In genomic region chr7:100826546-100827329, GRCh38 we compare ENCODE assay signal across 8 cellular contexts. TPM values are rescaled to one million over a fixed set of nuclear protein-coding genes. Genes with fewer than 3 reads are reported as not detected.
A peak's percentile ranks its signal among the peaks of the same experiment; 100 is the strongest.
DNase-seq lines count a peak whose midpoint lies in the region; TF ChIP-seq lines count a peak whose summit lies in the region.

No MANE protein-coding gene starts in this region.

- peaks cover 34% of the 10 kb centered on the region for H3K4me1 Mint-ChIP-seq in brain

- peaks cover 25 to 74% (median 51%) of the 10 kb centered on the region in 4 donors for H3K4me1 ChIP-seq in liver (ENCODE audit: control insufficient read depth in 4 of 4, insufficient read depth in 4 of 4, low read length in 3 of 4)
- H3K4me1 ChIP-seq in tibial artery = peaks cover 0 to 22% (median 15%) of the 10 kb centered on the region in 4 donors

- peaks cover 13% of the 10 kb centered on the region for H3K27me3 Mint-ChIP-seq in brain

- TF ChIP-seq RAD21 in liver (IDR thresholded peaks at IDR 0.05) = no peak

- TF ChIP-seq CTCF in brain (conservative IDR thresholded peaks at IDR 0.05) (no peak), liver (IDR thresholded peaks at IDR 0.05; ENCODE audit: low read depth, low read length, missing input control) (no peak), tibial artery (IDR thresholded peaks at IDR 0.05) (no peak)

- peak overlapping the region; percentile 52 to 82 for H3K9ac ChIP-seq in liver (ENCODE audit: low read depth in 1 of 2, low read length in 2 of 2)

- peaks cover 0 to 4% (median 2%) of the 10 kb centered on the region in 5 experiments for H3K9me3 Mint-ChIP-seq in brain

- H3K36me3 ChIP-seq in liver (ENCODE audit: control insufficient read depth in 4 of 4, insufficient read depth in 3 of 4, low read depth in 1 of 4, low read length in 3 of 4) (peaks cover 0 to 12% (median 8%) of the 10 kb centered on the region in 4 donors), tibial artery (peaks cover 0 to 24% (median 11%) of the 10 kb centered on the region in 3 donors)

- peak overlapping the region; percentile 85 to 93 (median 91) for H3K27ac Mint-ChIP-seq in brain

- H3K27me3 ChIP-seq in liver (ENCODE audit: control insufficient read depth in 4 of 4, insufficient read depth in 4 of 4, low read length in 3 of 4) = no peaks in the 10 kb centered on the region
- H3K27me3 ChIP-seq in tibial artery = peaks cover 0 to 73% of the 10 kb centered on the region in 2 donors

- H3K27ac ChIP-seq in liver (ENCODE audit: low read depth in 1 of 2, low read length in 2 of 2) = peak overlapping the region; percentile 71 to 87
- no peak overlapping the region for H3K27ac ChIP-seq in tibial artery

- under 1% methylated on average over 69 of the region's 69 CpGs for WGBS in liver

- no peaks in the 10 kb centered on the region for H3K9me3 ChIP-seq in liver (ENCODE audit: control insufficient read depth in 4 of 4, low read length in 3 of 4)
- no peaks in the 10 kb centered on the region for H3K9me3 ChIP-seq in tibial artery

- peaks cover 10% of the 10 kb centered on the region for H3K36me3 Mint-ChIP-seq in brain

- intact Hi-C loops in tibial artery (cut with DNase I; ENCODE audit: low total_unique reads) = no loop called here

- peak; percentile 27 for DNase-seq in activated T-cell treated with anti-CD3 and anti-CD28 coated beads, Interleukin-2, amount 50 U/mL, for 1 hour
- DNase-seq in activated T-cell treated with anti-CD3 and anti-CD28 coated beads for 4 hours (no peak), tibial artery (no peak), NCI-H2171 (lab: John Stamatoyannopoulos, UW) (no peak), NCI-H774 (lab: John Stamatoyannopoulos, UW) (no peak), CD1c-positive myeloid dendritic cell (ENCODE audit: extremely low spot score) (no peak)

- H3K4me3 Mint-ChIP-seq in brain = peak overlapping the region; percentile 87 to 98 (median 94)

- H3K4me3 ChIP-seq in liver (ENCODE audit: low read depth in 1 of 3, low read length in 3 of 3) (peak overlapping the region; percentile 75 to 91 (median 90)), tibial artery (peak overlapping the region; percentile 48 to 57)

TF ChIP-seq in liver, 16 proteins besides CTCF, POLR2A, EP300 and RAD21:
- TF ChIP-seq GABPA (IDR thresholded peaks at IDR 0.05 in 1 of 2, conservative IDR thresholded peaks at IDR 0.05 in 1 of 2) = no peak
TF ChIP-seq in liver: peak in this region for 0.

RNA-seq across cellular contexts. Expression of gene EPHB4, which starts 0.6 kb away (rescaled TPM):
- polyA plus RNA-seq in brain (ENCODE audit: insufficient read depth, low read depth, low replicate concordance) (3.0 TPM), liver (10 to 100 TPM; 14.4 to 51.3 TPM)
- total RNA-seq in liver = 10 to 100 TPM; 48.6 to 53.0 TPM

RNA-seq across cellular contexts. Expression of gene SLC12A9, which starts 25.8 kb away (rescaled TPM):
- polyA plus RNA-seq in brain (ENCODE audit: insufficient read depth, low read depth, low replicate concordance) (15.7 TPM), liver (1 to 10 TPM; 1.8 to 8.4 TPM)
- 10 to 100 TPM; 10.5 to 17.2 TPM for total RNA-seq in liver

RNA-seq across cellular contexts. Expression of gene TRIP6, which starts 40.4 kb away (rescaled TPM):
- polyA plus RNA-seq in brain (ENCODE audit: insufficient read depth, low read depth, low replicate concordance) (26.8 TPM), liver (10 to 100 TPM; 17.7 to 30.7 TPM)
- total RNA-seq in liver = 10 to 100 TPM; 14.6 to 18.6 TPM

RNA-seq across cellular contexts. Expression of gene SRRT, which starts 48.2 kb away (rescaled TPM):
- polyA plus RNA-seq in brain (ENCODE audit: insufficient read depth, low read depth, low replicate concordance) = 68.3 TPM
- total RNA-seq in liver = 10 to 100 TPM; 28.6 to 45.0 TPM
- 10 to 100 TPM; 27.2 to 32.1 TPM for polyA plus RNA-seq in liver

Comparison
In these comparisons a context has a peak if more than half of its experiments do, and no peak if none do; other contexts are left out.
1. H3K27ac ChIP-seq: peak in liver (2 of 2); none in tibial artery (0 of 2).